In genomic region chr9:37290366-37290765, GRCh38 we compare ENCODE assay signal across 14 cellular contexts.
DNase-seq lines count a peak whose midpoint lies in the region; ATAC-seq lines count a peak whose summit lies in the region.
"Had no signal": no experiment of that assay in that cellular context is flagged by ENCODE, and none has a peak within 500 bp of the region (broad histone marks: within the 10 kb centered on the region; RNA-seq: fewer than 3 reads in every experiment).

No MANE protein-coding gene starts in this region.

- H3K4me3 Mint-ChIP-seq in activated naive CD4-positive, alpha-beta T cell treated with anti-CD3 and anti-CD28 coated beads, Interleukin-2, amount 10 ng/mL, durations not matched to agents 7 days and 5 days, result no peak overlapping the region
- peak overlapping the region; percentile 32 for H3K4me3 Mint-ChIP-seq in activated naive CD8-positive, alpha-beta T cell treated with anti-CD3 and anti-CD28 coated beads, Interleukin-2, amount 50 U/mL, for 24 hours
- H3K4me3 Mint-ChIP-seq in stimulated activated memory B cell treated with anti-CD40 and anti-IgM and Interleukin-4, amounts not matched to agents 10 μg/mL and 1 μg/mL and 100 μg/mL, for 72 hours, result peak overlapping the region; percentile 72
- H3K4me3 Mint-ChIP-seq: H9 had no signal

- H3K27me3 Mint-ChIP-seq in activated naive CD4-positive, alpha-beta T cell treated with anti-CD3 and anti-CD28 coated beads, Interleukin-2, amount 10 ng/mL, durations not matched to agents 7 days and 5 days, result no peaks in the 10 kb centered on the region
- no peaks in the 10 kb centered on the region for H3K27me3 Mint-ChIP-seq in activated naive CD8-positive, alpha-beta T cell treated with anti-CD3 and anti-CD28 coated beads, Interleukin-2, amount 50 U/mL, for 24 hours
- H3K27me3 Mint-ChIP-seq in stimulated activated memory B cell treated with anti-CD40 and anti-IgM and Interleukin-4, amounts not matched to agents 10 μg/mL and 1 μg/mL and 100 μg/mL, for 72 hours, result no peaks in the 10 kb centered on the region

- DNase-seq in activated naive CD4-positive, alpha-beta T cell treated with anti-CD3 and anti-CD28 coated beads, Interleukin-2, amount 10 ng/mL, durations not matched to agents 7 days and 5 days, result no peak
- DNase-seq in activated naive CD4-positive, alpha-beta T cell (lab: John Stamatoyannopoulos, UW), result no peak
- peak; percentile 50 for DNase-seq in NAMALWA (ENCODE audit: low spot score)
- no peak for DNase-seq in activated naive CD8-positive, alpha-beta T cell treated with anti-CD3 and anti-CD28 coated beads, Interleukin-2, amount 50 U/mL, for 24 hours
- no peak for DNase-seq in left ventricle myocardium superior
- DNase-seq: DMS79 treated with DMSO at 0.1 percent for 48 hours, H9, NCI-H446, nucleus accumbens, Peyer's patch, T1000 had no signal

- H3K4me1 Mint-ChIP-seq in activated naive CD4-positive, alpha-beta T cell treated with anti-CD3 and anti-CD28 coated beads, Interleukin-2, amount 10 ng/mL, durations not matched to agents 7 days and 5 days, result peaks cover 40% of the 10 kb centered on the region
- H3K4me1 Mint-ChIP-seq in activated naive CD8-positive, alpha-beta T cell treated with anti-CD3 and anti-CD28 coated beads, Interleukin-2, amount 50 U/mL, for 24 hours, result peaks cover 75% of the 10 kb centered on the region
- H3K4me1 Mint-ChIP-seq in stimulated activated memory B cell treated with anti-CD40 and anti-IgM and Interleukin-4, amounts not matched to agents 10 μg/mL and 1 μg/mL and 100 μg/mL, for 72 hours, result peaks cover 70% of the 10 kb centered on the region

- ATAC-seq in activated naive CD8-positive, alpha-beta T cell treated with anti-CD3 and anti-CD28 coated beads, Interleukin-2, amount 50 U/mL, for 24 hours, result no peak
- no peak for ATAC-seq in stimulated activated memory B cell treated with anti-CD40 and anti-IgM and Interleukin-4, amounts not matched to agents 10 μg/mL and 1 μg/mL and 100 μg/mL, for 72 hours
- ATAC-seq in HG03565 (IDR thresholded peaks at IDR 0.05; ENCODE audit: unreplicated experiment), result no peak
- no peak for ATAC-seq in left ventricle myocardium superior
- no peak for ATAC-seq in GM21390 (IDR thresholded peaks at IDR 0.05; ENCODE audit: unreplicated experiment)

- H3K9me3 Mint-ChIP-seq in activated naive CD4-positive, alpha-beta T cell treated with anti-CD3 and anti-CD28 coated beads, Interleukin-2, amount 10 ng/mL, durations not matched to agents 7 days and 5 days, result peaks cover 2% of the 10 kb centered on the region
- peaks cover 8% of the 10 kb centered on the region for H3K9me3 Mint-ChIP-seq in activated naive CD8-positive, alpha-beta T cell treated with anti-CD3 and anti-CD28 coated beads, Interleukin-2, amount 50 U/mL, for 24 hours
- H3K9me3 Mint-ChIP-seq in stimulated activated memory B cell treated with anti-CD40 and anti-IgM and Interleukin-4, amounts not matched to agents 10 μg/mL and 1 μg/mL and 100 μg/mL, for 72 hours, result peaks cover 3% of the 10 kb centered on the region
- H3K9me3 Mint-ChIP-seq: H9 had no signal

- peaks cover 18% of the 10 kb centered on the region for H3K36me3 Mint-ChIP-seq in activated naive CD4-positive, alpha-beta T cell treated with anti-CD3 and anti-CD28 coated beads, Interleukin-2, amount 10 ng/mL, durations not matched to agents 7 days and 5 days
- peaks cover 22% of the 10 kb centered on the region for H3K36me3 Mint-ChIP-seq in activated naive CD8-positive, alpha-beta T cell treated with anti-CD3 and anti-CD28 coated beads, Interleukin-2, amount 50 U/mL, for 24 hours (ENCODE audit: low read depth)
- peaks cover 24% of the 10 kb centered on the region for H3K36me3 Mint-ChIP-seq in stimulated activated memory B cell treated with anti-CD40 and anti-IgM and Interleukin-4, amounts not matched to agents 10 μg/mL and 1 μg/mL and 100 μg/mL, for 72 hours

- CTCF ChIA-PET in activated naive CD4-positive, alpha-beta T cell treated with anti-CD3 and anti-CD28 coated beads, Interleukin-2, amount 10 ng/mL, durations not matched to agents 7 days and 5 days (lab: Charles Lee), result no interaction called here

- H3K27ac Mint-ChIP-seq in activated naive CD4-positive, alpha-beta T cell treated with anti-CD3 and anti-CD28 coated beads, Interleukin-2, amount 10 ng/mL, durations not matched to agents 7 days and 5 days, result peak overlapping the region; percentile 78
- H3K27ac Mint-ChIP-seq in activated naive CD8-positive, alpha-beta T cell treated with anti-CD3 and anti-CD28 coated beads, Interleukin-2, amount 50 U/mL, for 24 hours, result peak overlapping the region; percentile 93
- peak overlapping the region; percentile 81 for H3K27ac Mint-ChIP-seq in stimulated activated memory B cell treated with anti-CD40 and anti-IgM and Interleukin-4, amounts not matched to agents 10 μg/mL and 1 μg/mL and 100 μg/mL, for 72 hours

- intact Hi-C loops in left ventricle myocardium superior (cut with micrococcal nuclease), result no loop called here
